ENCODE assay signal across 8 cellular contexts in genomic region chr1:43389326-43390313, GRCh38. TPM values are rescaled to one million over a fixed set of nuclear protein-coding genes. Genes with fewer than 3 reads are reported as not detected.
A peak's percentile ranks its signal among the peaks of the same experiment; 100 is the strongest.
DNase-seq lines count a peak whose midpoint lies in the region; ATAC-seq and TF ChIP-seq lines count a peak whose summit lies in the region.

TSS of gene MED8 (minus strand) at chr1:43389800. CDS start at chr1:43389764, 36 bp downstream.
TSS of gene SZT2 (plus strand) at chr1:43389899. CDS start at chr1:43389969, 70 bp downstream.

- DNase-seq in BE2C (peak; percentile 84), NCI-H526 treated with DMSO at 0.1 percent for 48 hours (lab: John Stamatoyannopoulos, UW) (peak; percentile 96), colonic mucosa (peak; percentile 98)
- peak; percentile 99 for DNase-seq in activated CD4-positive, alpha-beta T cell treated with anti-CD3 and anti-CD28 coated beads, Interleukin-2, amount 10 ng/mL, durations not matched to agents 24 days and 14 days
- peak; percentile 81 to 91 (median 84) for DNase-seq in stimulated activated CD4-positive, alpha-beta T cell treated with anti-CD3 and anti-CD28 coated beads, Interleukin-1b, Interleukin-23, amount 100 ng/mL, for 24 hours (ENCODE audit: low read depth in 4 of 4, low spot score in 1 of 4)

- H3K9ac ChIP-seq in colonic mucosa (ENCODE audit: low read depth in 2 of 2, low read length in 2 of 2): peak within 1 kb of the TSS; percentile 91

- H3K36me3 ChIP-seq in BE2C: peaks cover 4% of the 10 kb centered on the region
- peaks cover 5% of the 10 kb centered on the region for H3K36me3 ChIP-seq in colonic mucosa

- ATAC-seq in GM19324 (IDR thresholded peaks at IDR 0.05; ENCODE audit: low FRiP score, unreplicated experiment): peak; percentile 85
- ATAC-seq in HG03460 (IDR thresholded peaks at IDR 0.05; ENCODE audit: unreplicated experiment): peak; percentile 87

- H3K27me3 Mint-ChIP-seq in activated CD4-positive, alpha-beta T cell treated with anti-CD3 and anti-CD28 coated beads, Interleukin-2, amount 10 ng/mL, durations not matched to agents 24 days and 14 days: no peaks in the 10 kb centered on the region

- H3K9me3 Mint-ChIP-seq in activated CD4-positive, alpha-beta T cell treated with anti-CD3 and anti-CD28 coated beads, Interleukin-2, amount 10 ng/mL, durations not matched to agents 24 days and 14 days: no peaks in the 10 kb centered on the region

- peak within 1 kb of the TSS; percentile 64 for H3K27ac ChIP-seq in colonic mucosa
- H3K27ac ChIP-seq in layer of hippocampus (ENCODE audit: low read depth, low read length): peak within 1 kb of the TSS; percentile 77

- H3K4me3 ChIP-seq in BE2C (ENCODE audit: low read depth, low read length) (peak within 1 kb of the TSS; percentile 85), colonic mucosa (peak within 1 kb of the TSS; percentile 95)

- intact Hi-C loops in activated CD4-positive, alpha-beta T cell treated with anti-CD3 and anti-CD28 coated beads, Interleukin-2, amount 10 ng/mL, durations not matched to agents 24 days and 14 days (cut with micrococcal nuclease): loop anchor here (1.0 to 2.0 kb wide), 4 partner anchors 21 to 543 kb away; partner anchors contain the start of genes CDC20, CFAP57, EBNA1BP2 and ELOVL1
- intact Hi-C loops in colonic mucosa (cut with DNase I): no loop called here

- peak within 1 kb of the TSS; percentile 99 for H3K4me3 Mint-ChIP-seq in activated CD4-positive, alpha-beta T cell treated with anti-CD3 and anti-CD28 coated beads, Interleukin-2, amount 10 ng/mL, durations not matched to agents 24 days and 14 days

- H3K9me3 ChIP-seq in BE2C: no peaks in the 10 kb centered on the region
- H3K9me3 ChIP-seq in colonic mucosa: no peaks in the 10 kb centered on the region

- H3K4me1 ChIP-seq in BE2C: no peaks in the 10 kb centered on the region
- H3K4me1 ChIP-seq in colonic mucosa: peaks cover 10% of the 10 kb centered on the region

- peaks cover 37% of the 10 kb centered on the region for H3K36me3 Mint-ChIP-seq in activated CD4-positive, alpha-beta T cell treated with anti-CD3 and anti-CD28 coated beads, Interleukin-2, amount 10 ng/mL, durations not matched to agents 24 days and 14 days (ENCODE audit: low read depth)

- peak within 1 kb of the TSS; percentile 95 for H3K27ac Mint-ChIP-seq in activated CD4-positive, alpha-beta T cell treated with anti-CD3 and anti-CD28 coated beads, Interleukin-2, amount 10 ng/mL, durations not matched to agents 24 days and 14 days

- H3K27me3 ChIP-seq in BE2C (no peaks in the 10 kb centered on the region), colonic mucosa (no peaks in the 10 kb centered on the region), layer of hippocampus (ENCODE audit: control insufficient read depth, insufficient read depth, low read length) (no peaks in the 10 kb centered on the region)

- peaks cover 40% of the 10 kb centered on the region for H3K4me1 Mint-ChIP-seq in activated CD4-positive, alpha-beta T cell treated with anti-CD3 and anti-CD28 coated beads, Interleukin-2, amount 10 ng/mL, durations not matched to agents 24 days and 14 days

- TF ChIP-seq CTCF in BE2C (IDR thresholded peaks at IDR 0.05; ENCODE audit: low read depth, low read length) (no peak), colonic mucosa (IDR thresholded peaks at IDR 0.05) (no peak)

RNA-seq across cellular contexts. Expression of gene MED8, which starts in this region (rescaled TPM):
- 51.9 TPM for polyA plus RNA-seq in BE2C (2012; ENCODE audit: insufficient read depth, insufficient read length, low read depth)
- 39.6 and 45.1 TPM in 2 replicates for total RNA-seq in activated CD4-positive, alpha-beta T cell treated with anti-CD3 and anti-CD28 coated beads, Interleukin-2, amount 10 ng/mL, durations not matched to agents 24 days and 14 days
- 10 to 100 TPM; 39.2 to 51.3 TPM for total RNA-seq in colonic mucosa

RNA-seq across cellular contexts. Expression of gene SZT2, which starts in this region (rescaled TPM):
- 13.6 TPM for polyA plus RNA-seq in BE2C (2012; ENCODE audit: insufficient read depth, insufficient read length, low read depth)
- 54.0 and 56.2 TPM in 2 replicates for total RNA-seq in activated CD4-positive, alpha-beta T cell treated with anti-CD3 and anti-CD28 coated beads, Interleukin-2, amount 10 ng/mL, durations not matched to agents 24 days and 14 days
- total RNA-seq in colonic mucosa: 10 to 100 TPM; 34.8 to 50.5 TPM

Comparison
In these comparisons a context has a peak if more than half of its experiments do, and no peak if none do; other contexts are left out.
1. Peak in every context shown above with its lines: DNase-seq, ATAC-seq, H3K4me3 ChIP-seq and H3K27ac ChIP-seq.